Comparison of ENCODE assay signal across 8 cellular contexts in genomic region chr2:238945433-238946150, GRCh38.
A peak's percentile ranks its signal among the peaks of the same experiment; 100 is the strongest.
DNase-seq lines count a peak whose midpoint lies in the region; ATAC-seq and TF ChIP-seq lines count a peak whose summit lies in the region.

No MANE protein-coding gene starts in this region.

- no peaks in the 10 kb centered on the region for H3K9me3 Mint-ChIP-seq in chondrocyte (ENCODE audit: low read depth)

- H3K4me3 Mint-ChIP-seq in chondrocyte (ENCODE audit: unreplicated experiment), result no peak overlapping the region

- H3K4me1 ChIP-seq in Loucy (ENCODE audit: insufficient read depth, low read length, poor library complexity, severe bottlenecking), result no peaks in the 10 kb centered on the region
- no peaks in the 10 kb centered on the region for H3K4me1 ChIP-seq in liver (ENCODE audit: control insufficient read depth in 4 of 4, insufficient read depth in 4 of 4, low read length in 3 of 4)

- H3K4me3 ChIP-seq in Loucy (ENCODE audit: low read length, poor library complexity, severe bottlenecking), result no peak overlapping the region
- no peak overlapping the region for H3K4me3 ChIP-seq in liver (ENCODE audit: low read depth in 1 of 3, low read length in 3 of 3)

- H4K20me1 ChIP-seq in Loucy (ENCODE audit: insufficient read depth, low read length, poor library complexity, severe bottlenecking), result no peaks in the 10 kb centered on the region

- H2AFZ ChIP-seq in Loucy (ENCODE audit: low read length), result no peak overlapping the region

- H3K9me2 ChIP-seq in Loucy (replicated peaks; ENCODE audit: low read depth, low read length), result no peaks in the 10 kb centered on the region

- ATAC-seq in GM18502 (IDR thresholded peaks at IDR 0.05; ENCODE audit: poor library complexity, unreplicated experiment) (no peak), HG02571 (IDR thresholded peaks at IDR 0.05; ENCODE audit: unreplicated experiment) (no peak)

- TF ChIP-seq RAD21 in liver (IDR thresholded peaks at IDR 0.05), result peak; percentile 35 to 58

- H3K4me1 Mint-ChIP-seq in chondrocyte (ENCODE audit: low read depth), result peaks cover 9% of the 10 kb centered on the region

- peaks cover 2% of the 10 kb centered on the region for H3K27me3 Mint-ChIP-seq in chondrocyte (ENCODE audit: low read depth)

- H3K4me2 ChIP-seq in Loucy (ENCODE audit: low read depth, low read length, poor library complexity, severe bottlenecking), result no peak overlapping the region

- H3K9me3 ChIP-seq in Loucy (ENCODE audit: insufficient read depth, low read depth, low read length) (no peaks in the 10 kb centered on the region; the same call in 1 of the 2 replicates), liver (ENCODE audit: control insufficient read depth in 4 of 4, low read length in 3 of 4) (peaks cover 0 to 6% (median 0%) of the 10 kb centered on the region in 4 donors)

- H3K9ac ChIP-seq in Loucy (ENCODE audit: low read depth, low read length, poor library complexity, severe bottlenecking) (no peak overlapping the region), liver (ENCODE audit: low read depth in 1 of 2, low read length in 2 of 2) (no peak overlapping the region)

- no peaks in the 10 kb centered on the region for H3K79me2 ChIP-seq in Loucy (ENCODE audit: insufficient read depth, low read length)

- H3K27me3 ChIP-seq in Loucy (ENCODE audit: insufficient read depth, low read length, poor library complexity, severe bottlenecking) (no peaks in the 10 kb centered on the region), liver (ENCODE audit: control insufficient read depth in 4 of 4, insufficient read depth in 4 of 4, low read length in 3 of 4) (no peaks in the 10 kb centered on the region)

- WGBS in liver, result 74% methylated on average over 5 of the region's 5 CpGs

- in situ Hi-C loops in G401 (cut with HindIII; ENCODE audit: low sequenced_read_pairs), result no loop called here

- no peaks in the 10 kb centered on the region for H3K36me3 Mint-ChIP-seq in chondrocyte (ENCODE audit: low read depth)

- TF ChIP-seq CTCF in Loucy (conservative IDR thresholded peaks at IDR 0.05; ENCODE audit: low read length), result peak; percentile 37; the same call in 1 of the 2 replicates
- TF ChIP-seq CTCF in chondrocyte (IDR thresholded peaks at IDR 0.05), result peak; percentile 87
- TF ChIP-seq CTCF in liver (IDR thresholded peaks at IDR 0.05; ENCODE audit: low read depth, low read length, missing input control), result peak; percentile 24

- H3K27ac ChIP-seq in liver (ENCODE audit: low read depth in 1 of 2, low read length in 2 of 2), result no peak overlapping the region

- no peaks in the 10 kb centered on the region for H3F3A ChIP-seq in Loucy (ENCODE audit: low read depth)

- H3K36me3 ChIP-seq in Loucy (ENCODE audit: insufficient read depth, low read length) (no peaks in the 10 kb centered on the region), liver (ENCODE audit: control insufficient read depth in 4 of 4, insufficient read depth in 3 of 4, low read depth in 1 of 4, low read length in 3 of 4) (no peaks in the 10 kb centered on the region)

- peak; percentile 10 for DNase-seq in G401 (ENCODE audit: low spot score)
- DNase-seq in chondrocyte (ENCODE audit: low spot score), result no peak
- DNase-seq in GOT3 (lab: John Stamatoyannopoulos, UW), result no peak
- no peak for DNase-seq in activated CD4-positive, alpha-beta T cell treated with anti-CD3 and anti-CD28 coated beads, Interleukin-2, amount 50 U/mL, for 1 hour

- no peak overlapping the region for H3K27ac Mint-ChIP-seq in chondrocyte (ENCODE audit: unreplicated experiment)

TF ChIP-seq in liver, 16 proteins besides CTCF, POLR2A, EP300 and RAD21:
- TF ChIP-seq TAF1 (conservative IDR thresholded peaks at IDR 0.05) (no peak), GABPA (IDR thresholded peaks at IDR 0.05 in 1 of 2, conservative IDR thresholded peaks at IDR 0.05 in 1 of 2) (no peak), YY1 (IDR thresholded peaks at IDR 0.05) (no peak), JUND (IDR thresholded peaks at IDR 0.05) (no peak), HNF4A (conservative IDR thresholded peaks at IDR 0.05) (no peak), ZBTB33 (IDR thresholded peaks at IDR 0.05) (no peak), FOXA2 (IDR thresholded peaks at IDR 0.05) (no peak), HNF4G (IDR thresholded peaks at IDR 0.05) (no peak), FOXA1 (IDR thresholded peaks at IDR 0.05) (no peak), EGR1 (IDR thresholded peaks at IDR 0.05; ENCODE audit: low read depth in 2 of 2) (no peak), SP1 (IDR thresholded peaks at IDR 0.05) (no peak), REST (IDR thresholded peaks at IDR 0.05) (no peak), NR2F2 (IDR thresholded peaks at IDR 0.05) (no peak), ATF3 (IDR thresholded peaks at IDR 0.05) (no peak), RXRA (IDR thresholded peaks at IDR 0.05) (no peak), MAX (IDR thresholded peaks at IDR 0.05) (no peak)

Comparison
In these comparisons a context has a peak if more than half of its experiments do, and no peak if none do; other contexts are left out.
1. CTCF ChIP-seq: peak in every context shown above with its lines; median percentile 87 in chondrocyte; 37 in Loucy; 24 in liver.